16 cellular contexts compared by ENCODE assay signal in the genomic region with DNA sequence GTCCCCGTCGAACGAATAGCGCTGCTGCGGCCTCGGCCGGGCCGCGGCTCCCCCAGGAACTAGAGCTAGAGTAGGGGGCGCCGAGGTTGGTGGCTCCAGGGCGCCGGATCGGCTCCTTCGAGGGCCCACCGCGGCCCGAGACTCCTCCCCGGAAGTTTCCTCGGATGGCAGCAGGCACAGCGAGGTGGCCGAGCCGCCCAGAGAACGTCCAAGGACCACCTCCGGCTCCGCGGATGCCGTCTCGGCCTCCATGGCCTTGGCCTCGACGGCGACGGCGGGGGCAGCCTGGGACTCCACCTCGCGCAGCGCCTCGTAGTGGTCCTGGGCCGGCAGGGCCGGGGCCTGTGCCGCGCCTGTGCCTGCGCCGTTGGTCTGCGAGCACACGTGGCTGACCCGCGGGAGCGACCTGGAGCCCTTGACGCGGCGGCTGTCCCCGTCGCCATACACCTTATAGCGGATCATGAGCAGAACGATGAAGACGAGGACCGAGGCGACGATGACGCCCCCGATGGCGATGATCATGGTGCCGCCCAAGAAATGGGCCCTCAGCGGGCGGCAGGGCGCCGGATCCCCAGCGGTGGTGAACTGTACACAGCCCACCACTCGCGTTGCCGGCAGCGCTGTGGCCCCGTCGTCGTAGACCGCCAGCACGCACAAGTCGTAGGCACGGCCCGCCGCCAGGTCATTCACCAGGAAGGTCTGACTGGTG. TPM values are rescaled to one million over a fixed set of nuclear protein-coding genes. Genes with fewer than 3 reads are reported as not detected.
DNase-seq lines count a peak whose midpoint lies in the region; TF ChIP-seq lines count a peak whose summit lies in the region.
"Had no signal": no experiment of that assay in that cellular context is flagged by ENCODE, and none has a peak within 500 bp of the region (broad histone marks: within the 10 kb centered on the region; RNA-seq: fewer than 3 reads in every experiment).

No MANE protein-coding gene starts in this region.

- peaks cover 23% of the 10 kb centered on the region for H3K36me3 Mint-ChIP-seq in type B pancreatic cell

- peak overlapping the region in 3 of 4 donors; percentile 20 to 52 (median 34) for H3K4me3 ChIP-seq in esophagus squamous epithelium
- peak overlapping the region; percentile 19 for H3K4me3 ChIP-seq in mucosa of stomach (ENCODE audit: low read length)

- H3K9ac ChIP-seq in mucosa of stomach (ENCODE audit: low read length), result no peak overlapping the region

- TF ChIP-seq POLR2A in esophagus squamous epithelium (IDR thresholded peaks at IDR 0.05), result no peak

- peaks cover 56% of the 10 kb centered on the region for H3K27me3 Mint-ChIP-seq in type B pancreatic cell

- H3K4me1 Mint-ChIP-seq in type B pancreatic cell (ENCODE audit: unreplicated experiment), result peaks cover 28% of the 10 kb centered on the region

- H3K36me3 ChIP-seq in esophagus squamous epithelium (no peaks in the 10 kb centered on the region), mucosa of stomach (ENCODE audit: control insufficient read depth, insufficient read depth, low read length) (no peaks in the 10 kb centered on the region)

- H3K4me3 Mint-ChIP-seq in type B pancreatic cell, result peak overlapping the region; percentile 79

- WGBS in esophagus squamous epithelium, 2 donors, result 22% methylated on average over 13 of the region's 82 CpGs; no CpG with 5 or more reads in 1 of the 2 donors

- TF ChIP-seq CTCF in esophagus squamous epithelium (IDR thresholded peaks at IDR 0.05), result no peak
- peak; percentile 41 for TF ChIP-seq CTCF in type B pancreatic cell (conservative IDR thresholded peaks at IDR 0.05)

- DNase-seq in activated CD4-positive, CD25-positive, alpha-beta regulatory T cell treated with anti-CD3 and anti-CD28 coated beads, Interleukin-2, amount 50 U/mL, for 72 hours, result peak; percentile 18
- no peak for DNase-seq in activated CD4-positive, CD25-positive, alpha-beta regulatory T cell (lab: John Stamatoyannopoulos, UW)
- DNase-seq in esophagus squamous epithelium (lab: John Stamatoyannopoulos, UW), result no peak
- no peak for DNase-seq in type B pancreatic cell (ENCODE audit: extremely low spot score, unreplicated experiment)
- no peak for DNase-seq in activated CD8-positive, alpha-beta memory T cell treated with anti-CD3 and anti-CD28 coated beads, Interleukin-2, amount 50 U/mL, for 4 hours
- no peak for DNase-seq in activated CD4-positive, alpha-beta T cell treated with anti-CD3 and anti-CD28 coated beads, Interleukin-2, amount 50 U/mL, for 48 hours
- no peak for DNase-seq in SK-N-DZ (ENCODE audit: low spot score)
- DNase-seq: activated T-cell treated with anti-CD3 and anti-CD28 coated beads for 4 hours; Kasumi-1; NCI-H2081 treated with DMSO at 0.1 percent for 48 hours; NK-92 treated with Interleukin-12 subunit alpha and Interleukin-12 subunit beta, amount 100 ng/mL, for 24 hours had no signal

- no peak overlapping the region for H3K27ac ChIP-seq in esophagus squamous epithelium
- H3K27ac ChIP-seq: 22Rv1 had no signal

- no peak overlapping the region for H3K27ac Mint-ChIP-seq in type B pancreatic cell

- H3K4me1 ChIP-seq in esophagus squamous epithelium (peaks cover 8 to 17% (median 8%) of the 10 kb centered on the region in 3 donors), mucosa of stomach (ENCODE audit: control insufficient read depth, insufficient read depth, low read length) (peaks cover 4% of the 10 kb centered on the region)

- H3K27me3 ChIP-seq in esophagus squamous epithelium (peaks cover 0 to 62% (median 7%) of the 10 kb centered on the region in 4 donors), mucosa of stomach (ENCODE audit: control insufficient read depth, insufficient read depth, low read length) (peaks cover 50% of the 10 kb centered on the region)

- H3K9me3 Mint-ChIP-seq in type B pancreatic cell, result no peaks in the 10 kb centered on the region
- H3K9me3 Mint-ChIP-seq: CD8-positive, alpha-beta memory T cell had no signal

- H3K9me3 ChIP-seq in esophagus squamous epithelium (no peaks in the 10 kb centered on the region), mucosa of stomach (ENCODE audit: control insufficient read depth, low read length) (no peaks in the 10 kb centered on the region)

- intact Hi-C loops in esophagus squamous epithelium (cut with DNase I), result no loop called here

RNA-seq across cellular contexts. Expression of gene IFNL1, which starts 11.8 kb away (rescaled TPM):
- total RNA-seq in esophagus squamous epithelium (not detected), type B pancreatic cell (ENCODE audit: low replicate concordance) (not detected in 2 replicates)
- polyA plus RNA-seq in SK-N-DZ (2014; cell fraction: cytosol; rRNA removed), result not detected in 2 replicates
- not detected in 2 replicates for polyA plus RNA-seq in SK-N-DZ (2014; cell fraction: nucleus; rRNA removed)
- total RNA-seq: CD8-positive, alpha-beta memory T cell; dorsolateral prefrontal cortex had no signal
- polyA plus RNA-seq: adipose tissue had no signal

RNA-seq across cellular contexts. Expression of gene LRFN1, which starts 12.7 kb away (rescaled TPM):
- total RNA-seq in esophagus squamous epithelium, result 1 to 10 TPM in 1 of 4 donors, under 1 TPM in 3; 0.35 to 1.3 (median 0.67) TPM
- total RNA-seq in type B pancreatic cell (ENCODE audit: low replicate concordance), result 3.6 and 5.6 TPM in 2 replicates
- 1.9 and 3.1 TPM in 2 replicates for polyA plus RNA-seq in SK-N-DZ (2014; cell fraction: cytosol; rRNA removed)
- 1.2 and 1.7 TPM in 2 replicates for polyA plus RNA-seq in SK-N-DZ (2014; cell fraction: nucleus; rRNA removed)

RNA-seq across cellular contexts. Expression of gene GMFG, which starts 27.9 kb away (rescaled TPM):
- total RNA-seq in esophagus squamous epithelium, result 10 to 100 TPM in 1 of 4 donors, 1 to 10 TPM in 3; 1.9 to 15.8 (median 4.5) TPM
- total RNA-seq in type B pancreatic cell (ENCODE audit: low replicate concordance), result not detected in 2 replicates
- not detected in 2 replicates for polyA plus RNA-seq in SK-N-DZ (2014; cell fraction: cytosol; rRNA removed)
- not detected in 2 replicates for polyA plus RNA-seq in SK-N-DZ (2014; cell fraction: nucleus; rRNA removed)

RNA-seq across cellular contexts. Expression of gene SAMD4B, which starts 34.2 kb away (rescaled TPM):
- total RNA-seq in esophagus squamous epithelium (100 to 1,000 TPM in 1 of 4 donors, 10 to 100 TPM in 3; 49.1 to 131 (median 75.2) TPM), type B pancreatic cell (ENCODE audit: low replicate concordance) (116 and 123 TPM in 2 replicates)
- polyA plus RNA-seq in SK-N-DZ (2014; cell fraction: cytosol; rRNA removed), result 59.3 and 63.7 TPM in 2 replicates
- 22.7 and 55.0 TPM in 2 replicates for polyA plus RNA-seq in SK-N-DZ (2014; cell fraction: nucleus; rRNA removed)

RNA-seq across cellular contexts. Expression of gene IFNL2, which starts 39.8 kb away (rescaled TPM):
- total RNA-seq in esophagus squamous epithelium (not detected), type B pancreatic cell (ENCODE audit: low replicate concordance) (not detected in 2 replicates)
- polyA plus RNA-seq in SK-N-DZ (2014; cell fraction: cytosol; rRNA removed), result not detected in 2 replicates
- not detected in 2 replicates for polyA plus RNA-seq in SK-N-DZ (2014; cell fraction: nucleus; rRNA removed)
- total RNA-seq: CD8-positive, alpha-beta memory T cell; dorsolateral prefrontal cortex had no signal
- polyA plus RNA-seq: adipose tissue; CD8-positive, alpha-beta memory T cell had no signal
